ENCODE assay signal across 11 cellular contexts in the genomic region with DNA sequence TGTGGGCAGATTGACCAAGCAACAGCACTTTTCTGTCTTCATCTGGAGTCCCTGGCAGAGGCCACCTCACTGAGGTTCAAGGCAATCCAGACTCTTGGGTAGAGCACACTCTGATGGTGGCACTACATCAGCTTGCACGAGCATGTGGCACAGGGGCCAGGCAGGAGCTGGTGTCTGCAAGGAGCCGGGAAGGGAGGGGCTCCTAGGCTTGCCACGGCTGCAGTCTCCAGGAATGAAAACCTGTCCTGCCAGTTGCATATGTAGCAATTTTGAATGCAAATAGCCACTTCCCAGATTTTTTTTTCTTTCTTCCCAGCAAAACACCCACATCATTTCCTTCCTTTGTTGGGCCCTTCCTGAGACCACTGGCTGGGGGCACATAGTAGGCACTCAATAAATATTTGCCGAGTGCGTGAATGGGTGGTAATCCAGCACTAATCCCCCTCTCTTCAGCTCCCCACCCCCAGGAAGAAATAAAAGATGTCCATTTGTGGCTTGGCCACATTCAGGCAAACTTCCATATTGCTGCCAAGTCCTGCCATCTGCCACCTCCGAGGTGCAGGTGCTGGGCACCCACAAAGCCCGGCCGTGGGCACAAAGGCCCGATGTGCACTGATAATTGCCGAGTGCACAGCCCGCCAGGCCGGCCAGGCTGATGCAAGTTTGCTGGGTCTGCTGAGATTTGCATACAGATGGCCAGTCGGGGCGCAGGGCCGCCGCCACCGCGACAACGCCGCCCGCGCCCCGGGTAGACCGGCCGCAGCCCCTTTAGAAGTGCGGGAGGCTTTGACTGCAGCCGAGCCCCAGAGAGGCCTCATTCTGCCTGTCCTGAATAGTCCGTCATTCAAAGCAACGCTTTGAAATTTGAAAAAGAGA.
DNase-seq lines count a peak whose midpoint lies in the region; FAIRE-seq and TF ChIP-seq lines count a peak whose summit lies in the region.
"Had no signal": no experiment of that assay in that cellular context is flagged by ENCODE, and none has a peak within 500 bp of the region (broad histone marks: within the 10 kb centered on the region; RNA-seq: fewer than 3 reads in every experiment).

No MANE protein-coding gene starts in this region.

- H3K4me1 Mint-ChIP-seq in glutamatergic neuron (ENCODE audit: low read depth, unreplicated experiment) (peaks cover 23% of the 10 kb centered on the region), progenitor cell of endocrine pancreas (ENCODE audit: low read depth) (peaks cover 20% of the 10 kb centered on the region), immature natural killer cell (peaks cover 0 to 6% of the 10 kb centered on the region in 2 donors)
- H3K4me1 Mint-ChIP-seq: stimulated activated memory B cell treated with anti-CD40 and anti-IgM and Interleukin-4, amounts not matched to agents 10 μg/mL and 1 μg/mL and 100 μg/mL, for 72 hours had no signal

- peaks cover 7% of the 10 kb centered on the region for H3K9me3 Mint-ChIP-seq in glutamatergic neuron (ENCODE audit: unreplicated experiment)
- H3K9me3 Mint-ChIP-seq in progenitor cell of endocrine pancreas (ENCODE audit: low read depth), result no peaks in the 10 kb centered on the region
- peaks cover 0 to 3% (median 0%) of the 10 kb centered on the region in 6 donors for H3K9me3 Mint-ChIP-seq in immature natural killer cell
- H3K9me3 Mint-ChIP-seq: stimulated activated memory B cell treated with anti-CD40 and anti-IgM and Interleukin-4, amounts not matched to agents 10 μg/mL and 1 μg/mL and 100 μg/mL, for 72 hours had no signal

- H3K9me3 ChIP-seq in HUES48 (ENCODE audit: control insufficient read depth, insufficient read depth, low read length), result no peaks in the 10 kb centered on the region

- peaks cover 7% of the 10 kb centered on the region; the same call in 1 of the 2 replicates for H3K27me3 ChIP-seq in HUES48 (ENCODE audit: control insufficient read depth, insufficient read depth, low read length)

- TF ChIP-seq CTCF in glutamatergic neuron (IDR thresholded peaks at IDR 0.05; ENCODE audit: partially characterized antibody, unreplicated experiment) (no peak), progenitor cell of endocrine pancreas (IDR thresholded peaks at IDR 0.05; ENCODE audit: unreplicated experiment) (no peak)

- peaks cover 3% of the 10 kb centered on the region for H3K27me3 Mint-ChIP-seq in glutamatergic neuron (ENCODE audit: unreplicated experiment)
- H3K27me3 Mint-ChIP-seq in progenitor cell of endocrine pancreas, result peaks cover 20% of the 10 kb centered on the region
- peaks cover 5 to 22% (median 14%) of the 10 kb centered on the region in 3 donors for H3K27me3 Mint-ChIP-seq in immature natural killer cell (ENCODE audit: low read depth in 3 of 3)

- H3K27ac ChIP-seq in HUES48 (ENCODE audit: low read depth, low read length), result peak overlapping the region; percentile 34

- H3K9ac ChIP-seq in HUES48 (ENCODE audit: low read depth, low read length), result peak overlapping the region; percentile 60

- H3K4me3 ChIP-seq in HUES48 (ENCODE audit: low read depth, low read length), result 0 out of 2 replicates have a peak overlapping the region, but pooled peaks have one; percentile 7

- H3K36me3 Mint-ChIP-seq in glutamatergic neuron (ENCODE audit: unreplicated experiment), result no peaks in the 10 kb centered on the region
- H3K36me3 Mint-ChIP-seq in progenitor cell of endocrine pancreas (ENCODE audit: insufficient read depth), result no peaks in the 10 kb centered on the region
- H3K36me3 Mint-ChIP-seq in immature natural killer cell, result peaks cover 0 to 4% (median 4%) of the 10 kb centered on the region in 3 donors
- H3K36me3 Mint-ChIP-seq: stimulated activated memory B cell treated with anti-CD40 and anti-IgM and Interleukin-4, amounts not matched to agents 10 μg/mL and 1 μg/mL and 100 μg/mL, for 72 hours had no signal

- H3K27ac Mint-ChIP-seq in glutamatergic neuron (ENCODE audit: unreplicated experiment) (peak overlapping the region; percentile 93), progenitor cell of endocrine pancreas (peak overlapping the region; percentile 68), immature natural killer cell (no peak overlapping the region)
- H3K27ac Mint-ChIP-seq: activated CD8-positive, alpha-beta T cell treated with anti-CD3 and anti-CD28 coated beads, Interleukin-2, amount 10 ng/mL, durations not matched to agents 7 days and 5 days; stimulated activated memory B cell treated with anti-CD40 and anti-IgM and Interleukin-4, amounts not matched to agents 10 μg/mL and 1 μg/mL and 100 μg/mL, for 72 hours had no signal

- H3K4me1 ChIP-seq in HUES48 (ENCODE audit: control insufficient read depth, insufficient read depth, low read length), result peaks cover 28% of the 10 kb centered on the region

- DNase-seq in NCI-H748 treated with DMSO at 0.1 percent for 48 hours (lab: John Stamatoyannopoulos, UW) (peak; percentile 57), glutamatergic neuron (peak; percentile 69), progenitor cell of endocrine pancreas (ENCODE audit: low spot score, unreplicated experiment) (no peak), HTR-8/SVneo (ENCODE audit: insufficient read length, low spot score) (no peak), medulla oblongata (ENCODE audit: extremely low spot score) (no peak), immature natural killer cell (no peak), NCI-H2171 (lab: John Stamatoyannopoulos, UW) (no peak)
- DNase-seq: activated CD8-positive, alpha-beta T cell treated with anti-CD3 and anti-CD28 coated beads, Interleukin-2, amount 10 ng/mL, durations not matched to agents 7 days and 5 days had no signal

- FAIRE-seq in HTR-8/SVneo (lab: Jason Lieb, UNC), result no peak
- FAIRE-seq: G401.6 had no signal

- H3K36me3 ChIP-seq in HUES48 (ENCODE audit: control insufficient read depth, insufficient read depth, low read length), result no peaks in the 10 kb centered on the region

- H3K4me3 Mint-ChIP-seq in glutamatergic neuron (ENCODE audit: unreplicated experiment), result peak overlapping the region; percentile 53
- H3K4me3 Mint-ChIP-seq in progenitor cell of endocrine pancreas (ENCODE audit: low read depth), result peak overlapping the region; percentile 14
- no peak overlapping the region for H3K4me3 Mint-ChIP-seq in immature natural killer cell
- H3K4me3 Mint-ChIP-seq: activated CD8-positive, alpha-beta T cell treated with anti-CD3 and anti-CD28 coated beads, Interleukin-2, amount 10 ng/mL, durations not matched to agents 7 days and 5 days; stimulated activated memory B cell treated with anti-CD40 and anti-IgM and Interleukin-4, amounts not matched to agents 10 μg/mL and 1 μg/mL and 100 μg/mL, for 72 hours had no signal

Comparison
In these comparisons a context has a peak if more than half of its experiments do, and no peak if none do; other contexts are left out.
1. DNase-seq: peak in NCI-H748 treated with DMSO at 0.1 percent for 48 hours (single experiment) and glutamatergic neuron (single experiment); none in progenitor cell of endocrine pancreas (single experiment), HTR-8/SVneo (single experiment), medulla oblongata (single experiment), immature natural killer cell (0 of 3) and NCI-H2171 (single experiment).
2. H3K27ac Mint-ChIP-seq: peak in glutamatergic neuron (single experiment) and progenitor cell of endocrine pancreas (single experiment); none in immature natural killer cell (0 of 6).
3. H3K4me3 Mint-ChIP-seq: peak in glutamatergic neuron (single experiment) and progenitor cell of endocrine pancreas (single experiment); none in immature natural killer cell (0 of 5).